8 cellular contexts compared by ENCODE assay signal in genomic region chr20:33399924-33400323, GRCh38. TPM values are rescaled to one million over a fixed set of nuclear protein-coding genes. Genes with fewer than 3 reads are reported as not detected.
DNase-seq lines count a peak whose midpoint lies in the region; ATAC-seq and TF ChIP-seq lines count a peak whose summit lies in the region.

No MANE protein-coding gene starts in this region.

- peaks cover 31% of the 10 kb centered on the region for H3K4me1 Mint-ChIP-seq in activated CD8-positive, alpha-beta memory T cell treated with anti-CD3 and anti-CD28 coated beads, Interleukin-2, amount 10 ng/mL, durations not matched to agents 7 days and 5 days
- peaks cover 43% of the 10 kb centered on the region for H3K4me1 Mint-ChIP-seq in T-helper 17 cell
- peaks cover 52% of the 10 kb centered on the region for H3K4me1 Mint-ChIP-seq in stimulated activated naive CD8-positive, alpha-beta T cell treated with anti-CD3 and anti-CD28 coated beads, Interleukin-15, amount 100 ng/mL, for 72 hours

- peaks cover 12% of the 10 kb centered on the region for H3K36me3 Mint-ChIP-seq in activated CD8-positive, alpha-beta memory T cell treated with anti-CD3 and anti-CD28 coated beads, Interleukin-2, amount 10 ng/mL, durations not matched to agents 7 days and 5 days
- H3K36me3 Mint-ChIP-seq in T-helper 17 cell (ENCODE audit: low read depth): no peaks in the 10 kb centered on the region

- H3K4me3 ChIP-seq in foreskin fibroblast (ENCODE audit: low read depth in 1 of 2, low read length in 2 of 2): peak overlapping the region; percentile 66 to 78

- no peak overlapping the region for H3K27ac Mint-ChIP-seq in activated CD8-positive, alpha-beta memory T cell treated with anti-CD3 and anti-CD28 coated beads, Interleukin-2, amount 10 ng/mL, durations not matched to agents 7 days and 5 days
- peak overlapping the region; percentile 86 for H3K27ac Mint-ChIP-seq in T-helper 17 cell
- peak overlapping the region in 1 of 2 donors; percentile 22 for H3K27ac Mint-ChIP-seq in stimulated activated naive CD8-positive, alpha-beta T cell treated with anti-CD3 and anti-CD28 coated beads, Interleukin-15, amount 100 ng/mL, for 72 hours

- no peaks in the 10 kb centered on the region for H3K9me3 Mint-ChIP-seq in activated CD8-positive, alpha-beta memory T cell treated with anti-CD3 and anti-CD28 coated beads, Interleukin-2, amount 10 ng/mL, durations not matched to agents 7 days and 5 days (ENCODE audit: low read depth)
- H3K9me3 Mint-ChIP-seq in stimulated activated naive CD8-positive, alpha-beta T cell treated with anti-CD3 and anti-CD28 coated beads, Interleukin-15, amount 100 ng/mL, for 72 hours: no peaks in the 10 kb centered on the region

- no peaks in the 10 kb centered on the region for H3K9me3 ChIP-seq in T-helper 17 cell (ENCODE audit: control insufficient read depth, low read length, poor library complexity, severe bottlenecking)

- no peak for ATAC-seq in activated CD8-positive, alpha-beta memory T cell treated with anti-CD3 and anti-CD28 coated beads, Interleukin-2, amount 10 ng/mL, durations not matched to agents 7 days and 5 days
- ATAC-seq in T-helper 17 cell: no peak
- ATAC-seq in stimulated activated naive CD8-positive, alpha-beta T cell treated with anti-CD3 and anti-CD28 coated beads, Interleukin-15, amount 100 ng/mL, for 72 hours: no peak
- ATAC-seq in GM18520 (IDR thresholded peaks at IDR 0.05; ENCODE audit: unreplicated experiment): no peak
- no peak for ATAC-seq in GM21367 (IDR thresholded peaks at IDR 0.05; ENCODE audit: unreplicated experiment)

- DNase-seq in activated CD8-positive, alpha-beta memory T cell treated with anti-CD3 and anti-CD28 coated beads, Interleukin-2, amount 10 ng/mL, durations not matched to agents 7 days and 5 days: no peak
- no peak for DNase-seq in activated CD8-positive, alpha-beta memory T cell treated with anti-CD3 and anti-CD28 coated beads for 24 hours
- DNase-seq in T-helper 17 cell (no peak), foreskin fibroblast (peak in 1 of 2 donors; percentile 16), COR-L47 (lab: John Stamatoyannopoulos, UW) (no peak)
- DNase-seq in stimulated activated naive CD8-positive, alpha-beta T cell treated with anti-CD3 and anti-CD28 coated beads, Interleukin-15, amount 100 ng/mL, for 72 hours: no peak

- H3K27me3 Mint-ChIP-seq in activated CD8-positive, alpha-beta memory T cell treated with anti-CD3 and anti-CD28 coated beads, Interleukin-2, amount 10 ng/mL, durations not matched to agents 7 days and 5 days: no peaks in the 10 kb centered on the region
- no peaks in the 10 kb centered on the region for H3K27me3 Mint-ChIP-seq in T-helper 17 cell
- H3K27me3 Mint-ChIP-seq in stimulated activated naive CD8-positive, alpha-beta T cell treated with anti-CD3 and anti-CD28 coated beads, Interleukin-15, amount 100 ng/mL, for 72 hours: no peaks in the 10 kb centered on the region

- CTCF ChIA-PET in activated CD8-positive, alpha-beta memory T cell treated with anti-CD3 and anti-CD28 coated beads, Interleukin-2, amount 10 ng/mL, durations not matched to agents 7 days and 5 days (lab: Charles Lee): interaction anchor here (1.0 to 1.3 kb wide), 4 partner anchors 35 to 268 kb away, joined by 3 to 5 read pairs (median 4); partner anchors contain the start of gene SNTA1

- no peak for TF ChIP-seq CTCF in foreskin fibroblast (IDR thresholded peaks at IDR 0.05; ENCODE audit: low read depth, low read length)

- peak overlapping the region; percentile 86 for H3K4me3 Mint-ChIP-seq in activated CD8-positive, alpha-beta memory T cell treated with anti-CD3 and anti-CD28 coated beads, Interleukin-2, amount 10 ng/mL, durations not matched to agents 7 days and 5 days
- H3K4me3 Mint-ChIP-seq in T-helper 17 cell: peak overlapping the region; percentile 96
- peak overlapping the region; percentile 96 to 99 for H3K4me3 Mint-ChIP-seq in stimulated activated naive CD8-positive, alpha-beta T cell treated with anti-CD3 and anti-CD28 coated beads, Interleukin-15, amount 100 ng/mL, for 72 hours

RNA-seq across cellular contexts. Expression of gene CDK5RAP1, which starts 1.4 kb away (rescaled TPM):
- total RNA-seq in activated CD8-positive, alpha-beta memory T cell treated with anti-CD3 and anti-CD28 coated beads, Interleukin-2, amount 10 ng/mL, durations not matched to agents 7 days and 5 days: 10 to 100 TPM; 42.0 to 43.3 TPM
- total RNA-seq in T-helper 17 cell: 10 to 100 TPM; 55.6 to 61.9 TPM

RNA-seq across cellular contexts. Expression of gene SNTA1, which starts 43.6 kb away (rescaled TPM):
- 1 to 10 TPM; 3.7 to 5.7 TPM for total RNA-seq in activated CD8-positive, alpha-beta memory T cell treated with anti-CD3 and anti-CD28 coated beads, Interleukin-2, amount 10 ng/mL, durations not matched to agents 7 days and 5 days
- 1 to 10 TPM; 5.6 to 6.6 TPM for total RNA-seq in T-helper 17 cell
